ENCODE assay signal across 3 cellular contexts in the genomic region with DNA sequence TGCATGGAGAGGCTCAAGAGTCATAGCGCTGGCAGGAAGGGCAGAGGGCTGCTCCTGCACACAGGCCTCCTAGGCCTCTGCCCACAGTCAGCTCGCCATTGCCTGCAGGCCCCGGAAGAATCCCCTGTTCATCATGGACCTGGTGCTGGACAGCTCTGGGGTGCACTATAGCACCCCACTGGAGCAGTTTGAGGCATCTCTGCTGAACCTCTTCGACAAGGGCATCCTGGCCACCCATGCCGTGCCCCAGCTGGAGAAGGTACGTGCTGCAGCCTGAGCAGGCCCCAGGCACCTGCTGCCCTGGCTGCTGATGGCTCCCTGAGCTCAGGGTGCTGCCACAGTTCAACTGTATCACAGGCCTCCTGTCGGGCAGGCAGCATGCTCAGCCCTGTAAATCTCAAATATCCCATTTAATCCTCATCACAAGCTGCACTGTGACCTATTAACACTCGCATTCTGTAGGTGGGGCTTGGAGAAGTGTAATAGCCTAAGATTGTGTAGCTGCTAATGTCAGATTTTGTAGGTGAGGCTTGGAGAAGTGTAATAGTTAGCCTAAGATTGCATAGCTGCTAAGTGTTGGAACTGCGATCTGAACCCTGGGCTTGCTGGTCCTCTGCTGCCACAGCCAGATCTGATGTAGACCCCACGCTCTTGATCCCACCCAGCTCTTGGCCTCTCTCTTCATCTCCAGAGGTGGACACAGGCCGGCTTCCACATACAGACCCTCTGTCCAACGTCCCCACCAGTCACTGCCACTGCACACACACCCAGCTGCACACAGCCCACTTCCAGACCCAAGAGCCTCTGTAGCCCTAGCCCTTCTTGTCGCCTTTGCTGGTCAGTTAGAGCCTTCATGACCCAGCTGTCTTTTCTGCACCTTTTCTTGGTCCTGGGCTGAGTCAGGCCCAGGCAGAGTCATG.
TF ChIP-seq lines count a peak whose summit lies in the region.

No MANE protein-coding gene starts in this region.

TF ChIP-seq in Ishikawa, 13 proteins besides CTCF, POLR2A, EP300 and RAD21:
- TF ChIP-seq TCF12 (IDR thresholded peaks at IDR 0.05; ENCODE audit: low read depth) (no peak), TEAD4 (IDR thresholded peaks at IDR 0.05) (no peak)
- TF ChIP-seq, protein P1, sequence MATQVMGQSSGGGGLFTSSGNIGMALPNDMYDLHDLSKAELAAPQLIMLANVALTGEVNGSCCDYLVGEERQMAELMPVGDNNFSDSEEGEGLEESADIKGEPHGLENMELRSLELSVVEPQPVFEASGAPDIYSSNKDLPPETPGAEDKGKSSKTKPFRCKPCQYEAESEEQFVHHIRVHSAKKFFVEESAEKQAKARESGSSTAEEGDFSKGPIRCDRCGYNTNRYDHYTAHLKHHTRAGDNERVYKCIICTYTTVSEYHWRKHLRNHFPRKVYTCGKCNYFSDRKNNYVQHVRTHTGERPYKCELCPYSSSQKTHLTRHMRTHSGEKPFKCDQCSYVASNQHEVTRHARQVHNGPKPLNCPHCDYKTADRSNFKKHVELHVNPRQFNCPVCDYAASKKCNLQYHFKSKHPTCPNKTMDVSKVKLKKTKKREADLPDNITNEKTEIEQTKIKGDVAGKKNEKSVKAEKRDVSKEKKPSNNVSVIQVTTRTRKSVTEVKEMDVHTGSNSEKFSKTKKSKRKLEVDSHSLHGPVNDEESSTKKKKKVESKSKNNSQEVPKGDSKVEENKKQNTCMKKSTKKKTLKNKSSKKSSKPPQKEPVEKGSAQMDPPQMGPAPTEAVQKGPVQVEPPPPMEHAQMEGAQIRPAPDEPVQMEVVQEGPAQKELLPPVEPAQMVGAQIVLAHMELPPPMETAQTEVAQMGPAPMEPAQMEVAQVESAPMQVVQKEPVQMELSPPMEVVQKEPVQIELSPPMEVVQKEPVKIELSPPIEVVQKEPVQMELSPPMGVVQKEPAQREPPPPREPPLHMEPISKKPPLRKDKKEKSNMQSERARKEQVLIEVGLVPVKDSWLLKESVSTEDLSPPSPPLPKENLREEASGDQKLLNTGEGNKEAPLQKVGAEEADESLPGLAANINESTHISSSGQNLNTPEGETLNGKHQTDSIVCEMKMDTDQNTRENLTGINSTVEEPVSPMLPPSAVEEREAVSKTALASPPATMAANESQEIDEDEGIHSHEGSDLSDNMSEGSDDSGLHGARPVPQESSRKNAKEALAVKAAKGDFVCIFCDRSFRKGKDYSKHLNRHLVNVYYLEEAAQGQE (IDR thresholded peaks at IDR 0.05; ENCODE audit: low read depth) = peak; percentile 46; the same call in 1 of the 2 replicates

TF ChIP-seq in K562, 482 proteins besides CTCF, POLR2A, EP300 and RAD21:
- TF ChIP-seq ZBTB7A (IDR thresholded peaks at IDR 0.05; ENCODE audit: borderline replicate concordance, control insufficient read depth, low read depth, low read length) = no peak
- TF ChIP-seq COPS2 (conservative IDR thresholded peaks at IDR 0.05) = no peak
- TF ChIP-seq, protein P2, sequence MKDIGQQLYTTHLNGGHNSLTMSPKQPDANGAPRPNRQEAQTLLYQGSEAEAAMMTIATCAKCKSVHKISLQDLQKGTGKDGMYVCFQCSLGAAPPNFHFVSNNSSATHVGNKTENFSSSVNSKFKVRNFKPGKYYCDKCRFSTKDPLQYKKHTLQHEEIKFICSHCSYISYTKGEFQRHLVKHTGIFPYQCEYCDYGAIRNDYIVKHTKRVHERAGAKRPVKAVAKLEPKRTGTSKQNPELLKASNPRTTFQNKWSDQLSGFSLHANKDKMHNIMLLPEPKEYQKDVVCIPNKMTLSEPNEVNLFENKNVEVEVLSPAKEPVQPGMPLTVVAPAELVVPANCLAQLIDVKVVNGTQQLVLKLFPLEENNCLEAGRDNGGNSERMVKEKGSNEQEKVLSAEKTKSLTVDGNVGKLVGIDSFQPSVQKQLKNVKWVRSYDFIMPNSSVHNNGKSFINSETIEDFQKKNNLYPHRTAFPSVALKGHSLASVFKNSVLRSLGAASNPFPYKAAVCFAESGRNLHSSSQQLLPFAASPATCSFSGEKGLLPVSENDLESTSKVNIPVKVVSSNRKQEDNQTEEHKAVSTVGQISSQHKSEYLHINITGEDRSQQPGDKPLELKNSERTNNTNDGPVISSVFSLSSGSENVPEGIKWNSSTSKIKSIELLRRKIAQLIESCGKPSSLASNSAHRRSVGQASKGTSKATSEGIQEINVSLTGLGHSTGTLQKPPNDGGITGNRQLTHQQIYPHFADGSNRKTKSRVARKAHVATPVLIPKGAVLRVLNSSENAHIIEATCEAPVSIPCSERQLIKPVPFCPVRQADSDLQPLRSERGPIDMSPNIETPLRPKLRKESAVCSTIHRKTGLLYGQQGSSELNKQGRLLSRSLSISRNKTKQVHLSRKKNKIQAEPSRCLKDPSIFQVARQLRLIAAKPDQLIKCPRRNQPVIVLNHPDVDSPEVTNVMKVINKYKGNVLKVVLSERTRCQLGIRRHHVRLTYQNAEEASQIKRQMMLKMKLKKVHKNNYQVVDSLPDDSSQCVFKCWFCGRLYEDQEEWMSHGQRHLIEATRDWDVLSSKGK (CRISPR knock-in tag; IDR thresholded peaks at IDR 0.05) = no peak
- no peak for TF ChIP-seq ZNF75A (CRISPR knock-in tag; IDR thresholded peaks at IDR 0.05)
- 0 out of 2 replicates have a peak, but pooled peaks have one; percentile 6 for TF ChIP-seq CBFA2T3 (IDR thresholded peaks at IDR 0.05)
- TF ChIP-seq, protein P3, sequence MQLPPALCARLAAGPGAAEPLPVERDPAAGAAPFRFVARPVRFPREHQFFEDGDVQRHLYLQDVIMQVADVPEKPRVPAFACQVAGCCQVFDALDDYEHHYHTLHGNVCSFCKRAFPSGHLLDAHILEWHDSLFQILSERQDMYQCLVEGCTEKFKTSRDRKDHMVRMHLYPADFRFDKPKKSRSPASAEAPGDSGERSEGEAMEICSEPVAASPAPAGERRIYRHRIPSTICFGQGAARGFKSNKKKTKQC (CRISPR knock-in tag; IDR thresholded peaks at IDR 0.05) = no peak
TF ChIP-seq in K562: peak in this region for 1.

TF ChIP-seq in SK-N-SH, 30 proteins besides CTCF, POLR2A, EP300 and RAD21:
- no peak for TF ChIP-seq GATA2 (CRISPR knock-in tag; IDR thresholded peaks at IDR 0.05)
- TF ChIP-seq GABPA (IDR thresholded peaks at IDR 0.05; ENCODE audit: low read depth) = no peak
- TF ChIP-seq CHD2 (IDR thresholded peaks at IDR 0.05; ENCODE audit: low read length, partially characterized antibody) = no peak
- no peak for TF ChIP-seq NFIC (IDR thresholded peaks at IDR 0.05; ENCODE audit: borderline replicate concordance)
